1 cellular context compared by ENCODE assay signal in the genomic region with DNA sequence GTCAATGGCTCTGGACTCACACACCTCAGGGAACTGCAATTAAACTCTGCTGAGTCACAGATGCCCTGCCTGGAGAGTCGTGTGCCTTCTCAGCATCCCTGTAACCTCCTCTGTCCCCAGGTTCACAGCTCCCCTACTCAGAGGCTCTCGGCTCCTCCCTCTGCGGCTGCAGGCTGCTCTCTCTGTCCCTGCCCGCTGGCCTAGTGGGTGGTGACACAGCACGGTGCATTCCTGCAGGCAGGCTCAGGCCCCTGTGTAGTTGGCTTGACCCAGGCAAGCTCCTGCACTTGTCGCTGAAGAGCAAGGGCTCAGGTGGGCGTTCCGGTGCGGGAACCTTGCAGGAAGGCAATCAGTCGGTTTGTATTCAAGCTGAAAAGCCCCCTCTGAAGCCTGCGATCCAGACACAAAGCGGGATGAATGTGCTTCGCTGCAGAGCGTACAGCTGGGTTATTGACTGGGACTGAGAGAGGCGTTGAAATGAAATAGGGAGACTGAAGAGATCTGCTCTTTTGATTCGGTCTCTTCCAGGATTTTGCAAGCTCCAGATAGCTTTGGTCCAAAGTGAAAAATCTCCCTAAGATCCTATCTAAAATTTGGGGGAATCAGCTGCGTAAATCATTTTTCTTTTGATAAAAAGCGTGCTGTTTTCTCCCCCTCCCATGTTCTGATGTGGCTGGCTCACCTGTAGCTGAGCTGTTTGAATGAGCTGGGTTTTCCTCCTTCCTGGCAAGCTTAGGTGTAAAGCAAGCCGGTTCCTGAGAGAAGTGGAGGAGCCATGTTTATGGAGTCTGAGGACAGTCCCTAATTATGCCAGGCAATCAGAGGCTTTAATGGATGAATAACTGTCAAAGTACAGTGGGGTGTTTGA.
TF ChIP-seq lines count a peak whose summit lies in the region.

No MANE protein-coding gene starts in this region.

TF ChIP-seq in HepG2, 621 proteins besides CTCF, POLR2A, EP300 and RAD21 (continued from another document and continues in another):
- TF ChIP-seq, protein P1, sequence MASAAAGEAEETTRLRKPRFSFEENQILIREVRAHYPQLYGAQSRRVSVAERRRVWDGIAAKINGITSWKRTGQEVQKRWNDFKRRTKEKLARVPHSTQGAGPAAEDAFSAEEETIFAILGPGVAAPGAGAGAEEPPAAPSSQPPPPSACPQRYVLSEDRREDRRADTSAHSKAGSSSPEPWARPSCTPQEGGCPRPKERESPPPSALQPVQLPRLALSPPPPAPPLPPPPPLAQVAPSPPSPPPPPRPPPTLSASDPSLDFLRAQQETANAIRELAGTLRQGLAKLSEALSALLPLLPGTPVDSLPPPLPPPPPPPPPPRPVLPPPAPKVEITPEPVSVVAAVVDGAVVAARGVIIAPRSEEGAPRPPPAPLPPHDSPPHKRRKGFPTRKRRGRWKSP (CRISPR knock-in tag; IDR thresholded peaks at IDR 0.05), result no peak
- TF ChIP-seq, protein P2, sequence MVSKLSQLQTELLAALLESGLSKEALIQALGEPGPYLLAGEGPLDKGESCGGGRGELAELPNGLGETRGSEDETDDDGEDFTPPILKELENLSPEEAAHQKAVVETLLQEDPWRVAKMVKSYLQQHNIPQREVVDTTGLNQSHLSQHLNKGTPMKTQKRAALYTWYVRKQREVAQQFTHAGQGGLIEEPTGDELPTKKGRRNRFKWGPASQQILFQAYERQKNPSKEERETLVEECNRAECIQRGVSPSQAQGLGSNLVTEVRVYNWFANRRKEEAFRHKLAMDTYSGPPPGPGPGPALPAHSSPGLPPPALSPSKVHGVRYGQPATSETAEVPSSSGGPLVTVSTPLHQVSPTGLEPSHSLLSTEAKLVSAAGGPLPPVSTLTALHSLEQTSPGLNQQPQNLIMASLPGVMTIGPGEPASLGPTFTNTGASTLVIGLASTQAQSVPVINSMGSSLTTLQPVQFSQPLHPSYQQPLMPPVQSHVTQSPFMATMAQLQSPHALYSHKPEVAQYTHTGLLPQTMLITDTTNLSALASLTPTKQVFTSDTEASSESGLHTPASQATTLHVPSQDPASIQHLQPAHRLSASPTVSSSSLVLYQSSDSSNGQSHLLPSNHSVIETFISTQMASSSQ (IDR thresholded peaks at IDR 0.05; ENCODE audit: low read depth), result no peak
- TF ChIP-seq, protein P2 (CRISPR knock-in tag; IDR thresholded peaks at IDR 0.05; ENCODE audit: borderline replicate concordance), result peak; percentile 82; the same call in 1 of the 2 replicates
- TF ChIP-seq MED1 (CRISPR knock-in tag; IDR thresholded peaks at IDR 0.05) (peak; percentile 89), NFKBIZ (CRISPR knock-in tag; IDR thresholded peaks at IDR 0.05) (peak; percentile 30; the same call in 1 of the 2 replicates), FOXA3 (CRISPR knock-in tag; IDR thresholded peaks at IDR 0.05) (peak; percentile 73), ZNF432 (CRISPR knock-in tag; IDR thresholded peaks at IDR 0.05; ENCODE audit: borderline replicate concordance) (no peak), ZNF205 (CRISPR knock-in tag; IDR thresholded peaks at IDR 0.05) (peak; percentile 93), RFXANK (CRISPR knock-in tag; IDR thresholded peaks at IDR 0.05) (no peak), TOE1 (CRISPR knock-in tag; IDR thresholded peaks at IDR 0.05) (no peak), ZFP41 (CRISPR knock-in tag; IDR thresholded peaks at IDR 0.05; ENCODE audit: borderline replicate concordance) (no peak), SALL1 (CRISPR knock-in tag; IDR thresholded peaks at IDR 0.05) (peak; percentile 97), FIP1L1 (IDR thresholded peaks at IDR 0.05; ENCODE audit: borderline replicate concordance, insufficient read depth, low read depth, low read length) (no peak), RFXAP (CRISPR knock-in tag; IDR thresholded peaks at IDR 0.05; ENCODE audit: borderline replicate concordance) (0 out of 2 replicates have a peak, but pooled peaks have one; percentile 34), JUND (CRISPR knock-in tag; IDR thresholded peaks at IDR 0.05) (no peak), MATR3 (CRISPR knock-in tag; IDR thresholded peaks at IDR 0.05) (no peak), ZKSCAN1 (IDR thresholded peaks at IDR 0.05; ENCODE audit: low read length) (no peak), ZNF775 (CRISPR knock-in tag; IDR thresholded peaks at IDR 0.05; ENCODE audit: borderline replicate concordance) (no peak), ZNF841 (CRISPR knock-in tag; IDR thresholded peaks at IDR 0.05; ENCODE audit: borderline replicate concordance) (no peak), ZNF737 (CRISPR knock-in tag; IDR thresholded peaks at IDR 0.05; ENCODE audit: borderline replicate concordance) (no peak), REPIN1 (CRISPR knock-in tag; IDR thresholded peaks at IDR 0.05; ENCODE audit: borderline replicate concordance, low read depth) (peak; percentile 95; the same call in 1 of the 2 replicates), GZF1 (CRISPR knock-in tag; IDR thresholded peaks at IDR 0.05) (no peak), ZNF501 (CRISPR knock-in tag; IDR thresholded peaks at IDR 0.05) (0 out of 2 replicates have a peak, but pooled peaks have one; percentile 38), ZNF337 (CRISPR knock-in tag; IDR thresholded peaks at IDR 0.05; ENCODE audit: borderline replicate concordance, low read depth) (no peak), PHF8 (CRISPR knock-in tag; IDR thresholded peaks at IDR 0.05) (peak; percentile 72), ONECUT2 (CRISPR knock-in tag; IDR thresholded peaks at IDR 0.05) (no peak)
- TF ChIP-seq, protein P3, sequence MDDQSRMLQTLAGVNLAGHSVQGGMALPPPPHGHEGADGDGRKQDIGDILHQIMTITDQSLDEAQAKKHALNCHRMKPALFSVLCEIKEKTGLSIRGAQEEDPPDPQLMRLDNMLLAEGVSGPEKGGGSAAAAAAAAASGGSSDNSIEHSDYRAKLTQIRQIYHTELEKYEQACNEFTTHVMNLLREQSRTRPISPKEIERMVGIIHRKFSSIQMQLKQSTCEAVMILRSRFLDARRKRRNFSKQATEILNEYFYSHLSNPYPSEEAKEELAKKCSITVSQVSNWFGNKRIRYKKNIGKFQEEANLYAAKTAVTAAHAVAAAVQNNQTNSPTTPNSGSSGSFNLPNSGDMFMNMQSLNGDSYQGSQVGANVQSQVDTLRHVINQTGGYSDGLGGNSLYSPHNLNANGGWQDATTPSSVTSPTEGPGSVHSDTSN (CRISPR knock-in tag; IDR thresholded peaks at IDR 0.05; ENCODE audit: borderline replicate concordance), result no peak
- TF ChIP-seq, protein P4, sequence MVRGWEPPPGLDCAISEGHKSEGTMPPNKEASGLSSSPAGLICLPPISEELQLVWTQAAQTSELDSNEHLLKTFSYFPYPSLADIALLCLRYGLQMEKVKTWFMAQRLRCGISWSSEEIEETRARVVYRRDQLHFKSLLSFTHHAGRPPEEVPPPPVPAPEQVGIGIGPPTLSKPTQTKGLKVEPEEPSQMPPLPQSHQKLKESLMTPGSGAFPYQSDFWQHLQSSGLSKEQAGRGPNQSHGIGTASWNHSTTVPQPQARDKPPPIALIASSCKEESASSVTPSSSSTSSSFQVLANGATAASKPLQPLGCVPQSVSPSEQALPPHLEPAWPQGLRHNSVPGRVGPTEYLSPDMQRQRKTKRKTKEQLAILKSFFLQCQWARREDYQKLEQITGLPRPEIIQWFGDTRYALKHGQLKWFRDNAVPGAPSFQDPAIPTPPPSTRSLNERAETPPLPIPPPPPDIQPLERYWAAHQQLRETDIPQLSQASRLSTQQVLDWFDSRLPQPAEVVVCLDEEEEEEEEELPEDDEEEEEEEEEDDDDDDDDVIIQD (CRISPR knock-in tag; IDR thresholded peaks at IDR 0.05; ENCODE audit: low read depth), result peak; percentile 71
- TF ChIP-seq, protein P5, sequence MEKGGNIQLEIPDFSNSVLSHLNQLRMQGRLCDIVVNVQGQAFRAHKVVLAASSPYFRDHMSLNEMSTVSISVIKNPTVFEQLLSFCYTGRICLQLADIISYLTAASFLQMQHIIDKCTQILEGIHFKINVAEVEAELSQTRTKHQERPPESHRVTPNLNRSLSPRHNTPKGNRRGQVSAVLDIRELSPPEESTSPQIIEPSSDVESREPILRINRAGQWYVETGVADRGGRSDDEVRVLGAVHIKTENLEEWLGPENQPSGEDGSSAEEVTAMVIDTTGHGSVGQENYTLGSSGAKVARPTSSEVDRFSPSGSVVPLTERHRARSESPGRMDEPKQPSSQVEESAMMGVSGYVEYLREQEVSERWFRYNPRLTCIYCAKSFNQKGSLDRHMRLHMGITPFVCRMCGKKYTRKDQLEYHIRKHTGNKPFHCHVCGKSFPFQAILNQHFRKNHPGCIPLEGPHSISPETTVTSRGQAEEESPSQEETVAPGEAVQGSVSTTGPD (CRISPR knock-in tag; IDR thresholded peaks at IDR 0.05), result no peak
- TF ChIP-seq, protein P6, sequence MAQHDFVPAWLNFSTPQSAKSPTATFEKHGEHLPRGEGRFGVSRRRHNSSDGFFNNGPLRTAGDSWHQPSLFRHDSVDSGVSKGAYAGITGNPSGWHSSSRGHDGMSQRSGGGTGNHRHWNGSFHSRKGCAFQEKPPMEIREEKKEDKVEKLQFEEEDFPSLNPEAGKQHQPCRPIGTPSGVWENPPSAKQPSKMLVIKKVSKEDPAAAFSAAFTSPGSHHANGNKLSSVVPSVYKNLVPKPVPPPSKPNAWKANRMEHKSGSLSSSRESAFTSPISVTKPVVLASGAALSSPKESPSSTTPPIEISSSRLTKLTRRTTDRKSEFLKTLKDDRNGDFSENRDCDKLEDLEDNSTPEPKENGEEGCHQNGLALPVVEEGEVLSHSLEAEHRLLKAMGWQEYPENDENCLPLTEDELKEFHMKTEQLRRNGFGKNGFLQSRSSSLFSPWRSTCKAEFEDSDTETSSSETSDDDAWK (CRISPR knock-in tag; IDR thresholded peaks at IDR 0.05), result no peak
- TF ChIP-seq, protein P7, sequence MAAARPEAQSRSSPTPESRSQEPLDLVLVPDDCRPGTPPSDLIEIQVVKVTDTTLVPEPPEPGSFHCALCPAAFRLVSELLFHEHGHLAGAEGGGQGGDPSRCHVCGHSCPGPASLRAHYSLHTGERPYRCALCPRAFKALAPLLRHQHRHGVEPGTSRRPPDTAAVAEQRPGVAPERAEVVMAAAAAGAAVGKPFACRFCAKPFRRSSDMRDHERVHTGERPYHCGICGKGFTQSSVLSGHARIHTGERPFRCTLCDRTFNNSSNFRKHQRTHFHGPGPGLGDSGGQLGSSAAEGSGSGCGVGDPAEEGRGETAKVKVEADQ (CRISPR knock-in tag; IDR thresholded peaks at IDR 0.05; ENCODE audit: borderline replicate concordance), result no peak
- TF ChIP-seq, protein P8, sequence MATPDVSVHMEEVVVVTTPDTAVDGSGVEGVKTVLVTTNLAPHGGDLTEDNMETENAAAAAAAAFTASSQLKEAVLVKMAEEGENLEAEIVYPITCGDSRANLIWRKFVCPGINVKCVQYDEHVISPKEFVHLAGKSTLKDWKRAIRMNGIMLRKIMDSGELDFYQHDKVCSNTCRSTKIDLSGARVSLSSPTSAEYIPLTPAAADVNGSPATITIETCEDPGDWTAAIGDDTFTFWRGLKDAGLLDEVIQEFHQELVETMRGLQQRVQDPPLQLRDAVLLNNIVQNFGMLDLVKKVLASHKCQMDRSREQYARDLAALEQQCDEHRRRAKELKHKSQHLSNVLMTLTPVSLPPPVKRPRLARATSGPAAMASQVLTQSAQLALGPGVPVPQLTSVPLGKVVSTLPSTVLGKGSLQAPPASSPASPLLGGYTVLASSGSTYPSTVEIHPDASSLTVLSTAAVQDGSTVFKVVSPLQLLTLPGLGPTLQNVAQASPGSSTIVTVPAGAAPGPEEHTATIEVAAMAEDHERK (CRISPR knock-in tag; IDR thresholded peaks at IDR 0.05; ENCODE audit: low read depth), result no peak
- TF ChIP-seq, protein P9, sequence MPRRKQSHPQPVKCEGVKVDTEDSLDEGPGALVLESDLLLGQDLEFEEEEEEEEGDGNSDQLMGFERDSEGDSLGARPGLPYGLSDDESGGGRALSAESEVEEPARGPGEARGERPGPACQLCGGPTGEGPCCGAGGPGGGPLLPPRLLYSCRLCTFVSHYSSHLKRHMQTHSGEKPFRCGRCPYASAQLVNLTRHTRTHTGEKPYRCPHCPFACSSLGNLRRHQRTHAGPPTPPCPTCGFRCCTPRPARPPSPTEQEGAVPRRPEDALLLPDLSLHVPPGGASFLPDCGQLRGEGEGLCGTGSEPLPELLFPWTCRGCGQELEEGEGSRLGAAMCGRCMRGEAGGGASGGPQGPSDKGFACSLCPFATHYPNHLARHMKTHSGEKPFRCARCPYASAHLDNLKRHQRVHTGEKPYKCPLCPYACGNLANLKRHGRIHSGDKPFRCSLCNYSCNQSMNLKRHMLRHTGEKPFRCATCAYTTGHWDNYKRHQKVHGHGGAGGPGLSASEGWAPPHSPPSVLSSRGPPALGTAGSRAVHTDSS (CRISPR knock-in tag; conservative IDR thresholded peaks at IDR 0.05), result no peak
- TF ChIP-seq, protein P10, sequence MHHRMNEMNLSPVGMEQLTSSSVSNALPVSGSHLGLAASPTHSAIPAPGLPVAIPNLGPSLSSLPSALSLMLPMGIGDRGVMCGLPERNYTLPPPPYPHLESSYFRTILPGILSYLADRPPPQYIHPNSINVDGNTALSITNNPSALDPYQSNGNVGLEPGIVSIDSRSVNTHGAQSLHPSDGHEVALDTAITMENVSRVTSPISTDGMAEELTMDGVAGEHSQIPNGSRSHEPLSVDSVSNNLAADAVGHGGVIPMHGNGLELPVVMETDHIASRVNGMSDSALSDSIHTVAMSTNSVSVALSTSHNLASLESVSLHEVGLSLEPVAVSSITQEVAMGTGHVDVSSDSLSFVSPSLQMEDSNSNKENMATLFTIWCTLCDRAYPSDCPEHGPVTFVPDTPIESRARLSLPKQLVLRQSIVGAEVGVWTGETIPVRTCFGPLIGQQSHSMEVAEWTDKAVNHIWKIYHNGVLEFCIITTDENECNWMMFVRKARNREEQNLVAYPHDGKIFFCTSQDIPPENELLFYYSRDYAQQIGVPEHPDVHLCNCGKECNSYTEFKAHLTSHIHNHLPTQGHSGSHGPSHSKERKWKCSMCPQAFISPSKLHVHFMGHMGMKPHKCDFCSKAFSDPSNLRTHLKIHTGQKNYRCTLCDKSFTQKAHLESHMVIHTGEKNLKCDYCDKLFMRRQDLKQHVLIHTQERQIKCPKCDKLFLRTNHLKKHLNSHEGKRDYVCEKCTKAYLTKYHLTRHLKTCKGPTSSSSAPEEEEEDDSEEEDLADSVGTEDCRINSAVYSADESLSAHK (CRISPR knock-in tag; IDR thresholded peaks at IDR 0.05; ENCODE audit: borderline replicate concordance), result no peak
- TF ChIP-seq, protein P11, sequence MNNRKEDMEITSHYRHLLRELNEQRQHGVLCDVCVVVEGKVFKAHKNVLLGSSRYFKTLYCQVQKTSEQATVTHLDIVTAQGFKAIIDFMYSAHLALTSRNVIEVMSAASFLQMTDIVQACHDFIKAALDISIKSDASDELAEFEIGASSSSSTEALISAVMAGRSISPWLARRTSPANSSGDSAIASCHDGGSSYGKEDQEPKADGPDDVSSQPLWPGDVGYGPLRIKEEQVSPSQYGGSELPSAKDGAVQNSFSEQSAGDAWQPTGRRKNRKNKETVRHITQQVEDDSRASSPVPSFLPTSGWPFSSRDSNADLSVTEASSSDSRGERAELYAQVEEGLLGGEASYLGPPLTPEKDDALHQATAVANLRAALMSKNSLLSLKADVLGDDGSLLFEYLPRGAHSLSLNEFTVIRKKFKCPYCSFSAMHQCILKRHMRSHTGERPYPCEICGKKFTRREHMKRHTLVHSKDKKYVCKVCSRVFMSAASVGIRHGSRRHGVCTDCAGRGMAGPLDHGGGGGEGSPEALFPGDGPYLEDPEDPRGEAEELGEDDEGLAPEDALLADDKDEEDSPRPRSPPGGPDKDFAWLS (CRISPR knock-in tag; IDR thresholded peaks at IDR 0.05; ENCODE audit: borderline replicate concordance), result no peak
